Comparison of ENCODE assay signal across 8 cellular contexts in genomic region chr17:74960739-74961342, GRCh38. TPM values are rescaled to one million over a fixed set of nuclear protein-coding genes. Genes with fewer than 3 reads are reported as not detected.
DNase-seq lines count a peak whose midpoint lies in the region; TF ChIP-seq lines count a peak whose summit lies in the region.

No MANE protein-coding gene starts in this region.

- POLR2A ChIA-PET in activated CD4-positive, alpha-beta memory T cell treated with anti-CD3 and anti-CD28 coated beads for 36 hours (lab: Charles Lee) = interaction anchor here (1.0 to 1.5 kb wide), 4 partner anchors 27 to 154 kb away, joined by 3 to 4 read pairs (median 3); partner anchors contain the start of genes CDR2L, FDXR and MRPL58

- H3K27ac Mint-ChIP-seq in activated CD4-positive, alpha-beta memory T cell treated with anti-CD3 and anti-CD28 coated beads for 36 hours = no peak overlapping the region
- H3K27ac Mint-ChIP-seq in activated T-helper 1 cell treated with anti-CD3 and anti-CD28 coated beads, Interleukin-12 subunit alpha, Interleukin-12 subunit beta, Interleukin-2, Interleukin-4 antibody, amounts not matched to agents 30 ng/mL and 10 ng/mL and 1 ng/mL, durations not matched to agents 14 hours and 24 hours and 36 hours = no peak overlapping the region

- intact Hi-C loops in activated CD4-positive, alpha-beta memory T cell treated with anti-CD3 and anti-CD28 coated beads for 36 hours (cut with micrococcal nuclease) = loop anchor here (1.0 to 5.0 kb wide), 5 partner anchors 51 to 240 kb away; partner anchors contain the start of genes ARMC7, MRPL58 and SUMO2
- intact Hi-C loops in activated T-helper 1 cell treated with anti-CD3 and anti-CD28 coated beads, Interleukin-12 subunit alpha, Interleukin-12 subunit beta, Interleukin-2, Interleukin-4 antibody, amounts not matched to agents 30 ng/mL and 10 ng/mL and 1 ng/mL, durations not matched to agents 14 hours and 24 hours and 36 hours (cut with micrococcal nuclease) = loop anchor here (1.0 to 5.0 kb wide), 9 partner anchors 51 to 451 kb away; partner anchors contain the start of genes ARMC7, MRPL58 and NT5C

- peak; percentile 59 for DNase-seq in NCI-H1694 (lab: John Stamatoyannopoulos, UW)
- peak; percentile 78 for DNase-seq in activated CD4-positive, alpha-beta memory T cell treated with anti-CD3 and anti-CD28 coated beads for 36 hours
- peak; percentile 75 for DNase-seq in germinal center (ENCODE audit: low spot score)
- peak; percentile 5 to 23 (median 18) for DNase-seq in stimulated activated CD4-positive, alpha-beta T cell treated with anti-CD3 and anti-CD28 coated beads, TNF-alpha, amount 100 ng/mL, for 4 hours (ENCODE audit: low read depth in 3 of 3)
- DNase-seq in NCI-H1092 treated with DMSO at 0.1 percent for 48 hours (lab: John Stamatoyannopoulos, UW) = no peak
- no peak for DNase-seq in NCI-H1417 (lab: John Stamatoyannopoulos, UW)
- no peak for DNase-seq in activated T-helper 1 cell treated with anti-CD3 and anti-CD28 coated beads, Interleukin-12 subunit alpha, Interleukin-12 subunit beta, Interleukin-2, Interleukin-4 antibody, amounts not matched to agents 30 ng/mL and 10 ng/mL and 1 ng/mL, durations not matched to agents 14 hours and 24 hours and 36 hours (ENCODE audit: low spot score)

- CTCF ChIA-PET in activated CD4-positive, alpha-beta memory T cell treated with anti-CD3 and anti-CD28 coated beads for 36 hours (lab: Charles Lee) = interaction anchor here (0.6 to 9.3 kb wide), 71 partner anchors 9 to 593 kb away, joined by 3 to 195 read pairs (median 6); partner anchors contain the start of genes ARMC7, ATP5PD, CDR2L and FDXR

- peak; percentile 93 for TF ChIP-seq CTCF in GM12872 (IDR thresholded peaks at IDR 0.05; ENCODE audit: insufficient read depth, low read depth, low read length)

- no peaks in the 10 kb centered on the region for H3K36me3 Mint-ChIP-seq in activated CD4-positive, alpha-beta memory T cell treated with anti-CD3 and anti-CD28 coated beads for 36 hours
- H3K36me3 Mint-ChIP-seq in activated T-helper 1 cell treated with anti-CD3 and anti-CD28 coated beads, Interleukin-12 subunit alpha, Interleukin-12 subunit beta, Interleukin-2, Interleukin-4 antibody, amounts not matched to agents 30 ng/mL and 10 ng/mL and 1 ng/mL, durations not matched to agents 14 hours and 24 hours and 36 hours (ENCODE audit: low read depth) = no peaks in the 10 kb centered on the region

- no peaks in the 10 kb centered on the region for H3K27me3 Mint-ChIP-seq in activated CD4-positive, alpha-beta memory T cell treated with anti-CD3 and anti-CD28 coated beads for 36 hours
- H3K27me3 Mint-ChIP-seq in activated T-helper 1 cell treated with anti-CD3 and anti-CD28 coated beads, Interleukin-12 subunit alpha, Interleukin-12 subunit beta, Interleukin-2, Interleukin-4 antibody, amounts not matched to agents 30 ng/mL and 10 ng/mL and 1 ng/mL, durations not matched to agents 14 hours and 24 hours and 36 hours (ENCODE audit: insufficient read depth) = peaks cover 8% of the 10 kb centered on the region

- no peak overlapping the region for H3K4me3 Mint-ChIP-seq in activated CD4-positive, alpha-beta memory T cell treated with anti-CD3 and anti-CD28 coated beads for 36 hours
- no peak overlapping the region for H3K4me3 Mint-ChIP-seq in activated T-helper 1 cell treated with anti-CD3 and anti-CD28 coated beads, Interleukin-12 subunit alpha, Interleukin-12 subunit beta, Interleukin-2, Interleukin-4 antibody, amounts not matched to agents 30 ng/mL and 10 ng/mL and 1 ng/mL, durations not matched to agents 14 hours and 24 hours and 36 hours

- no peaks in the 10 kb centered on the region for H3K9me3 Mint-ChIP-seq in activated CD4-positive, alpha-beta memory T cell treated with anti-CD3 and anti-CD28 coated beads for 36 hours
- no peaks in the 10 kb centered on the region for H3K9me3 Mint-ChIP-seq in activated T-helper 1 cell treated with anti-CD3 and anti-CD28 coated beads, Interleukin-12 subunit alpha, Interleukin-12 subunit beta, Interleukin-2, Interleukin-4 antibody, amounts not matched to agents 30 ng/mL and 10 ng/mL and 1 ng/mL, durations not matched to agents 14 hours and 24 hours and 36 hours

- H3K4me1 Mint-ChIP-seq in activated CD4-positive, alpha-beta memory T cell treated with anti-CD3 and anti-CD28 coated beads for 36 hours (ENCODE audit: low read depth) = peaks cover 9% of the 10 kb centered on the region
- no peaks in the 10 kb centered on the region for H3K4me1 Mint-ChIP-seq in activated T-helper 1 cell treated with anti-CD3 and anti-CD28 coated beads, Interleukin-12 subunit alpha, Interleukin-12 subunit beta, Interleukin-2, Interleukin-4 antibody, amounts not matched to agents 30 ng/mL and 10 ng/mL and 1 ng/mL, durations not matched to agents 14 hours and 24 hours and 36 hours (ENCODE audit: low read depth)

RNA-seq across cellular contexts. Expression of gene HID1, which starts 11.7 kb away (rescaled TPM):
- total RNA-seq in activated CD4-positive, alpha-beta memory T cell treated with anti-CD3 and anti-CD28 coated beads for 36 hours = 1 to 10 TPM; 2.3 to 2.6 TPM
- 0.29 and 0.31 TPM in 2 replicates for total RNA-seq in activated T-helper 1 cell treated with anti-CD3 and anti-CD28 coated beads, Interleukin-12 subunit alpha, Interleukin-12 subunit beta, Interleukin-2, Interleukin-4 antibody, amounts not matched to agents 30 ng/mL and 10 ng/mL and 1 ng/mL, durations not matched to agents 14 hours and 24 hours and 36 hours

RNA-seq across cellular contexts. Expression of gene OTOP3, which starts 25.1 kb away (rescaled TPM):
- not detected for total RNA-seq in activated CD4-positive, alpha-beta memory T cell treated with anti-CD3 and anti-CD28 coated beads for 36 hours
- not detected in 2 replicates for total RNA-seq in activated T-helper 1 cell treated with anti-CD3 and anti-CD28 coated beads, Interleukin-12 subunit alpha, Interleukin-12 subunit beta, Interleukin-2, Interleukin-4 antibody, amounts not matched to agents 30 ng/mL and 10 ng/mL and 1 ng/mL, durations not matched to agents 14 hours and 24 hours and 36 hours

RNA-seq across cellular contexts. Expression of gene CDR2L, which starts 26.6 kb away (rescaled TPM):
- total RNA-seq in activated CD4-positive, alpha-beta memory T cell treated with anti-CD3 and anti-CD28 coated beads for 36 hours = 1 to 10 TPM; 1.1 to 1.3 TPM
- 1.1 and 1.3 TPM in 2 replicates for total RNA-seq in activated T-helper 1 cell treated with anti-CD3 and anti-CD28 coated beads, Interleukin-12 subunit alpha, Interleukin-12 subunit beta, Interleukin-2, Interleukin-4 antibody, amounts not matched to agents 30 ng/mL and 10 ng/mL and 1 ng/mL, durations not matched to agents 14 hours and 24 hours and 36 hours

RNA-seq across cellular contexts. Expression of gene OTOP2, which starts 36.8 kb away (rescaled TPM):
- total RNA-seq in activated CD4-positive, alpha-beta memory T cell treated with anti-CD3 and anti-CD28 coated beads for 36 hours = not detected
- total RNA-seq in activated T-helper 1 cell treated with anti-CD3 and anti-CD28 coated beads, Interleukin-12 subunit alpha, Interleukin-12 subunit beta, Interleukin-2, Interleukin-4 antibody, amounts not matched to agents 30 ng/mL and 10 ng/mL and 1 ng/mL, durations not matched to agents 14 hours and 24 hours and 36 hours = not detected in 2 replicates

RNA-seq across cellular contexts. Expression of gene USH1G, which starts 37.8 kb away (rescaled TPM):
- total RNA-seq in activated CD4-positive, alpha-beta memory T cell treated with anti-CD3 and anti-CD28 coated beads for 36 hours = not detected
- not detected in 2 replicates for total RNA-seq in activated T-helper 1 cell treated with anti-CD3 and anti-CD28 coated beads, Interleukin-12 subunit alpha, Interleukin-12 subunit beta, Interleukin-2, Interleukin-4 antibody, amounts not matched to agents 30 ng/mL and 10 ng/mL and 1 ng/mL, durations not matched to agents 14 hours and 24 hours and 36 hours

Comparison
In these comparisons a context has a peak if more than half of its experiments do, and no peak if none do; other contexts are left out.
1. DNase-seq: peak in NCI-H1694 (single experiment), activated CD4-positive, alpha-beta memory T cell treated with anti-CD3 and anti-CD28 coated beads for 36 hours (single experiment), germinal center (single experiment) and stimulated activated CD4-positive, alpha-beta T cell treated with anti-CD3 and anti-CD28 coated beads, TNF-alpha, amount 100 ng/mL, for 4 hours (3 of 3); none in NCI-H1092 treated with DMSO at 0.1 percent for 48 hours (single experiment), NCI-H1417 (0 of 3) and activated T-helper 1 cell treated with anti-CD3 and anti-CD28 coated beads, Interleukin-12 subunit alpha, Interleukin-12 subunit beta, Interleukin-2, Interleukin-4 antibody, amounts not matched to agents 30 ng/mL and 10 ng/mL and 1 ng/mL, durations not matched to agents 14 hours and 24 hours and 36 hours (single experiment).